Comparison of ENCODE assay signal across 8 cellular contexts in genomic region chr22:30245181-30245984, GRCh38. TPM values are rescaled to one million over a fixed set of nuclear protein-coding genes. Genes with fewer than 3 reads are reported as not detected.
DNase-seq lines count a peak whose midpoint lies in the region; ATAC-seq and TF ChIP-seq lines count a peak whose summit lies in the region.

No MANE protein-coding gene starts in this region.

- peaks cover 19% of the 10 kb centered on the region for H3K27me3 Mint-ChIP-seq in endothelial cell (ENCODE audit: unreplicated experiment)

- no peak overlapping the region for H3K27ac Mint-ChIP-seq in endothelial cell (ENCODE audit: unreplicated experiment)

- no peaks in the 10 kb centered on the region for H3K4me1 Mint-ChIP-seq in endothelial cell (ENCODE audit: unreplicated experiment)

- H3K27me3 ChIP-seq in breast epithelium (no peaks in the 10 kb centered on the region), mucosa of stomach (ENCODE audit: control insufficient read depth, insufficient read depth, low read length) (peaks cover 8% of the 10 kb centered on the region)

- peak overlapping the region; percentile 38 to 77 (median 59) for H3K4me3 ChIP-seq in breast epithelium
- peak overlapping the region; percentile 50 for H3K4me3 ChIP-seq in mucosa of stomach (ENCODE audit: low read length)

- peak; percentile 35 to 54 for DNase-seq in stimulated activated CD4-positive, alpha-beta T cell treated with anti-CD3 and anti-CD28 coated beads, Interleukin-2, amount 100 ng/mL, for 24 hours
- no peak for DNase-seq in stimulated activated CD4-positive, alpha-beta T cell treated with anti-CD3 and anti-CD28 coated beads, Interleukin-1b, Interleukin-23, amount 100 ng/mL, for 48 hours
- no peak for DNase-seq in breast epithelium (ENCODE audit: low spot score in 2 of 2)
- no peak for DNase-seq in dedifferentiated amniotic fluid mesenchymal stem cell (ENCODE audit: extremely low spot score)
- no peak for DNase-seq in endothelial cell (ENCODE audit: low spot score)
- DNase-seq in GDM1 (lab: John Stamatoyannopoulos, UW), result no peak

- no peak for TF ChIP-seq POLR2A in breast epithelium (IDR thresholded peaks at IDR 0.05)

- H3K4me1 ChIP-seq in breast epithelium (peaks cover 0 to 4% of the 10 kb centered on the region in 2 donors), mucosa of stomach (ENCODE audit: control insufficient read depth, insufficient read depth, low read length) (peaks cover 32% of the 10 kb centered on the region)

- no peaks in the 10 kb centered on the region for H3K9me3 Mint-ChIP-seq in endothelial cell (ENCODE audit: unreplicated experiment)

- H3K9me3 ChIP-seq in breast epithelium (no peaks in the 10 kb centered on the region), mucosa of stomach (ENCODE audit: control insufficient read depth, low read length) (no peaks in the 10 kb centered on the region)

- peak overlapping the region in 1 of 2 donors; percentile 60 for H3K27ac ChIP-seq in breast epithelium

- TF ChIP-seq CTCF in breast epithelium (IDR thresholded peaks at IDR 0.05), result no peak
- no peak for TF ChIP-seq CTCF in endothelial cell (IDR thresholded peaks at IDR 0.05; ENCODE audit: unreplicated experiment)

- intact Hi-C loops in breast epithelium (cut with DNase I; ENCODE audit: low total_unique reads), result no loop called here

- H3K36me3 ChIP-seq in breast epithelium (no peaks in the 10 kb centered on the region), mucosa of stomach (ENCODE audit: control insufficient read depth, insufficient read depth, low read length) (no peaks in the 10 kb centered on the region)

- ATAC-seq in GM18873 (IDR thresholded peaks at IDR 0.05; ENCODE audit: low FRiP score, unreplicated experiment), result no peak

- no peaks in the 10 kb centered on the region for H3K36me3 Mint-ChIP-seq in endothelial cell (ENCODE audit: low read depth, unreplicated experiment)

- peak overlapping the region; percentile 73 for H3K9ac ChIP-seq in mucosa of stomach (ENCODE audit: low read length)

- H3K4me3 Mint-ChIP-seq in endothelial cell (ENCODE audit: unreplicated experiment), result no peak overlapping the region

RNA-seq across cellular contexts. Expression of gene LIF, which starts 1.2 kb away (rescaled TPM):
- total RNA-seq in breast epithelium, result 1 to 10 TPM; 1.4 to 9.5 (median 1.6) TPM
- total RNA-seq in endothelial cell (ENCODE audit: unreplicated experiment), result 0.23 TPM

RNA-seq across cellular contexts. Expression of gene OSM, which starts 21.3 kb away (rescaled TPM):
- total RNA-seq in breast epithelium (1 to 10 TPM; 1.3 to 2.5 (median 1.3) TPM), endothelial cell (ENCODE audit: unreplicated experiment) (not detected)

RNA-seq across cellular contexts. Expression of gene CASTOR1, which starts 43.9 kb away (rescaled TPM):
- 10 to 100 TPM; 15.5 to 26.6 (median 20.6) TPM for total RNA-seq in breast epithelium
- 17.2 TPM for total RNA-seq in endothelial cell (ENCODE audit: unreplicated experiment)

Comparison
In these comparisons a context has a peak if more than half of its experiments do, and no peak if none do; other contexts are left out.
1. DNase-seq: peak in stimulated activated CD4-positive, alpha-beta T cell treated with anti-CD3 and anti-CD28 coated beads, Interleukin-2, amount 100 ng/mL, for 24 hours (2 of 2); none in stimulated activated CD4-positive, alpha-beta T cell treated with anti-CD3 and anti-CD28 coated beads, Interleukin-1b, Interleukin-23, amount 100 ng/mL, for 48 hours (single experiment), breast epithelium (0 of 2), dedifferentiated amniotic fluid mesenchymal stem cell (single experiment), endothelial cell (single experiment) and GDM1 (single experiment).